ENCODE assay signal across 20 cellular contexts in the genomic region with DNA sequence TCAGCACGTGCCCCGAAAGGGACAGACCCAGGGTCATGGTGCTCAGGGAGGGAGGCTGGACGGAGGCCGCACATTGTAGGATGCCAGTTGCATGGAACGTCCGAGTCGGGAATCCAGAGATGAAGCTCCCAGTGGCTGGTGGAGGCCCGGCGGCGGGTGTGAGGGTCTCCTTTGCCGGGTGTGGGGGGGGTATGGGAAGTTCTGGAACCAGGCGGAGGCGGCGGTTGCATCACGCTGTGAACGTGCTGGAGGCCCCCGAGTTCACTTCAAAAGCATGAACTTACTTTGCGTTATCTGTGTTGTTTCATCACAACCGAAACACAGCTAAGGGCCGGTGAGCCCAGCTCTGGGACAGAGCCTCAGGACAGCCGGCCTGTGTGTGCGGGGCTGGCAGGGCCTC.
"Had no signal": no experiment of that assay in that cellular context is flagged by ENCODE, and none has a peak within 500 bp of the region (broad histone marks: within the 10 kb centered on the region; RNA-seq: fewer than 3 reads in every experiment).

No MANE protein-coding gene starts in this region.

- H3K9me3 Mint-ChIP-seq: activated T-cell treated with anti-CD3 and anti-CD28 coated beads, Interleukin-2, amount 50 U/mL, for 4 hours; activated T-helper 17 cell treated with anti-CD3 and anti-CD28 coated beads, Interleukin-2, amount 50 U/mL, for 72 hours; dendritic cell treated with granulocyte-macrophage colony-stimulating factor and Interleukin-4, amounts not matched to agents 40 ng/mL and 50 ng/mL, for 4 days; endodermal cell; memory B cell; naive thymus-derived CD8-positive, alpha-beta T cell; T-helper 2 cell treated with Interferon-gamma antibody and Interleukin-4, amounts not matched to agents 5 μg/mL and 100 μg/mL, for 36 hours had no signal

- ATAC-seq: activated T-cell treated with anti-CD3 and anti-CD28 coated beads, Interleukin-2, amount 50 U/mL, for 4 hours; activated T-helper 17 cell treated with anti-CD3 and anti-CD28 coated beads, Interleukin-2, amount 50 U/mL, for 72 hours; esophagus mucosa; naive thymus-derived CD8-positive, alpha-beta T cell had no signal

- H3K4me1 Mint-ChIP-seq: activated T-helper 17 cell treated with anti-CD3 and anti-CD28 coated beads, Interleukin-2, amount 50 U/mL, for 72 hours; endodermal cell had no signal

- DNase-seq: activated CD4-positive, alpha-beta T cell treated with anti-CD3 and anti-CD28 coated beads for 4 hours; activated CD4-positive, alpha-beta T cell treated with anti-CD3 and anti-CD28 coated beads, Interleukin-2, amount 50 U/mL, for 48 hours; activated CD8-positive, alpha-beta memory T cell treated with anti-CD3 and anti-CD28 coated beads for 24 hours; activated gamma-delta T cell treated with Interleukin-2 at 50 U/mL for 16 hours; activated naive CD4-positive, alpha-beta T cell treated with anti-CD3 and anti-CD28 coated beads, Interleukin-2, amount 50 U/mL, for 16 hours; activated T-cell treated with anti-CD3 and anti-CD28 coated beads, Interleukin-2, amount 50 U/mL, for 4 hours; amniotic stem cell; central memory CD4-positive, alpha-beta T cell; endodermal cell; foreskin fibroblast; kidney glomerular epithelial cell; naive thymus-derived CD8-positive, alpha-beta T cell; stimulated activated naive CD4-positive, alpha-beta T cell treated with Interleukin-2 at 50 U/mL for 16 hours had no signal

- H3K4me1 ChIP-seq: heart left ventricle, tibial nerve had no signal

- H3K4me3 ChIP-seq: heart left ventricle, tibial nerve had no signal

- H3K27ac ChIP-seq: heart left ventricle had no signal

- H3K27ac Mint-ChIP-seq: activated T-helper 17 cell treated with anti-CD3 and anti-CD28 coated beads, Interleukin-2, amount 50 U/mL, for 72 hours; dendritic cell treated with granulocyte-macrophage colony-stimulating factor and Interleukin-4, amounts not matched to agents 40 ng/mL and 50 ng/mL, for 4 days; endodermal cell; memory B cell; T-helper 2 cell treated with Interferon-gamma antibody and Interleukin-4, amounts not matched to agents 5 μg/mL and 100 μg/mL, for 36 hours had no signal

- H3K4me3 Mint-ChIP-seq: activated T-cell treated with anti-CD3 and anti-CD28 coated beads, Interleukin-2, amount 50 U/mL, for 4 hours; activated T-helper 17 cell treated with anti-CD3 and anti-CD28 coated beads, Interleukin-2, amount 50 U/mL, for 72 hours; dendritic cell treated with granulocyte-macrophage colony-stimulating factor and Interleukin-4, amounts not matched to agents 40 ng/mL and 50 ng/mL, for 4 days; endodermal cell; memory B cell; naive thymus-derived CD8-positive, alpha-beta T cell; T-helper 2 cell treated with Interferon-gamma antibody and Interleukin-4, amounts not matched to agents 5 μg/mL and 100 μg/mL, for 36 hours had no signal

- H3K27me3 Mint-ChIP-seq: activated T-helper 17 cell treated with anti-CD3 and anti-CD28 coated beads, Interleukin-2, amount 50 U/mL, for 72 hours; memory B cell; naive thymus-derived CD8-positive, alpha-beta T cell had no signal

- H3K27me3 ChIP-seq: heart left ventricle, tibial nerve had no signal
